ENCODE assay signal across 14 cellular contexts in genomic region chr2:38394903-38395341, GRCh38. TPM values are rescaled to one million over a fixed set of nuclear protein-coding genes. Genes with fewer than 3 reads are reported as not detected.
DNase-seq lines count a peak whose midpoint lies in the region; ATAC-seq, FAIRE-seq and TF ChIP-seq lines count a peak whose summit lies in the region.
"Had no signal": no experiment of that assay in that cellular context is flagged by ENCODE, and none has a peak within 500 bp of the region (broad histone marks: within the 10 kb centered on the region; RNA-seq: fewer than 3 reads in every experiment).

No MANE protein-coding gene starts in this region.

- DNase-seq in AG09309 (ENCODE audit: low read depth) (peak; percentile 45), HCEC 1CT (peak; percentile 31), RWPE2 (ENCODE audit: low spot score) (no peak), fibroblast of peridontal ligament (ENCODE audit: extremely low read depth) (peak; percentile 9), small intestine (no peak), NCI-H226 (no peak), GM13977 (ENCODE audit: low spot score) (no peak)
- no peak for DNase-seq in activated CD4-positive, alpha-beta memory T cell treated with anti-CD3 and anti-CD28 coated beads, Interleukin-2, amount 10 ng/mL, durations not matched to agents 7 days and 5 days
- DNase-seq: activated CD8-positive, alpha-beta memory T cell treated with anti-CD3 and anti-CD28 coated beads for 24 hours; gastrocnemius medialis; NCI-H2081; SIG-M5 had no signal

- H3K27me3 Mint-ChIP-seq in activated CD4-positive, alpha-beta memory T cell treated with anti-CD3 and anti-CD28 coated beads, Interleukin-2, amount 10 ng/mL, durations not matched to agents 7 days and 5 days: peaks cover 22% of the 10 kb centered on the region

- in situ Hi-C loops in GM13977 (cut with MboI; ENCODE audit: low pct_unique_long_range_greater_than_20kb, low sequenced_read_pairs, unreplicated experiment): no loop called here

- CTCF ChIA-PET in activated CD4-positive, alpha-beta memory T cell treated with anti-CD3 and anti-CD28 coated beads, Interleukin-2, amount 10 ng/mL, durations not matched to agents 7 days and 5 days (lab: Charles Lee): no interaction called here

- FAIRE-seq in small intestine (lab: Jason Lieb, UNC): no peak

- 26 to 62% (median 43%) methylated on average over 5 of the region's 5 CpGs for WGBS in small intestine, 3 donors

- TF ChIP-seq CTCF in AG09309 (IDR thresholded peaks at IDR 0.05; ENCODE audit: control insufficient read depth, insufficient read depth, low read depth, low read length, missing control alignments) (no peak), RWPE2 (IDR thresholded peaks at IDR 0.05; ENCODE audit: poor library complexity, severe bottlenecking) (no peak), GM13977 (IDR thresholded peaks at IDR 0.05; ENCODE audit: extremely low read depth, insufficient read depth, missing control alignments) (no peak)

- H3K4me3 ChIP-seq in AG09309 (ENCODE audit: control insufficient read depth, low read depth, low read length): no peak overlapping the region
- no peak overlapping the region for H3K4me3 ChIP-seq in RWPE2 (ENCODE audit: severe bottlenecking)
- H3K4me3 ChIP-seq in small intestine (ENCODE audit: low read depth in 1 of 2, low read length in 2 of 2): no peak overlapping the region
- H3K4me3 ChIP-seq: gastrocnemius medialis, right atrium auricular region had no signal

- POLR2A ChIA-PET in activated CD4-positive, alpha-beta memory T cell treated with anti-CD3 and anti-CD28 coated beads, Interleukin-2, amount 10 ng/mL, durations not matched to agents 7 days and 5 days (lab: Charles Lee): interaction anchor here (1.2 kb wide), 1 partner anchor 19 kb away, joined by 3 read pairs; no protein-coding TSS in a partner anchor

- peak; percentile 53 for ATAC-seq in RWPE2 (ENCODE audit: low read depth)
- ATAC-seq: gastrocnemius medialis had no signal

- H3K4me1 Mint-ChIP-seq in activated CD4-positive, alpha-beta memory T cell treated with anti-CD3 and anti-CD28 coated beads, Interleukin-2, amount 10 ng/mL, durations not matched to agents 7 days and 5 days: peaks cover 17% of the 10 kb centered on the region

- no peaks in the 10 kb centered on the region for H3K9me3 ChIP-seq in RWPE2 (ENCODE audit: severe bottlenecking)
- no peaks in the 10 kb centered on the region for H3K9me3 ChIP-seq in small intestine (ENCODE audit: control insufficient read depth, low read depth)
- H3K9me3 ChIP-seq: gastrocnemius medialis had no signal

- no peaks in the 10 kb centered on the region for H3K27me3 ChIP-seq in RWPE2 (ENCODE audit: insufficient read depth, poor library complexity, severe bottlenecking)
- no peaks in the 10 kb centered on the region for H3K27me3 ChIP-seq in small intestine (ENCODE audit: control insufficient read depth in 2 of 2, insufficient read depth in 2 of 2, low read length in 2 of 2)
- H3K27me3 ChIP-seq: gastrocnemius medialis, right atrium auricular region had no signal

- H3K27ac ChIP-seq in RWPE2 (ENCODE audit: poor library complexity, severe bottlenecking) (peak overlapping the region; percentile 68), small intestine (ENCODE audit: low read depth in 1 of 2, low read length in 1 of 2) (no peak overlapping the region)
- H3K27ac ChIP-seq: gastrocnemius medialis, right atrium auricular region had no signal

- peaks cover 3% of the 10 kb centered on the region for H3K9me3 Mint-ChIP-seq in activated CD4-positive, alpha-beta memory T cell treated with anti-CD3 and anti-CD28 coated beads, Interleukin-2, amount 10 ng/mL, durations not matched to agents 7 days and 5 days
- H3K9me3 Mint-ChIP-seq: central memory CD8-positive, alpha-beta T cell had no signal

- no peaks in the 10 kb centered on the region for H3K36me3 ChIP-seq in RWPE2 (ENCODE audit: low read depth)
- no peaks in the 10 kb centered on the region for H3K36me3 ChIP-seq in small intestine (ENCODE audit: control insufficient read depth in 2 of 2, insufficient read depth in 2 of 2, low read length in 2 of 2)
- H3K36me3 ChIP-seq: gastrocnemius medialis, right atrium auricular region had no signal

- H3K4me1 ChIP-seq in RWPE2 (ENCODE audit: insufficient read depth, poor library complexity, severe bottlenecking) (peaks cover 27% of the 10 kb centered on the region), small intestine (ENCODE audit: control insufficient read depth in 2 of 2, insufficient read depth in 1 of 2, low read depth in 1 of 2, low read length in 1 of 2) (no peaks in the 10 kb centered on the region)
- H3K4me1 ChIP-seq: gastrocnemius medialis, right atrium auricular region had no signal

- no peak overlapping the region for H3K27ac Mint-ChIP-seq in activated CD4-positive, alpha-beta memory T cell treated with anti-CD3 and anti-CD28 coated beads, Interleukin-2, amount 10 ng/mL, durations not matched to agents 7 days and 5 days

- no peaks in the 10 kb centered on the region for H3K36me3 Mint-ChIP-seq in activated CD4-positive, alpha-beta memory T cell treated with anti-CD3 and anti-CD28 coated beads, Interleukin-2, amount 10 ng/mL, durations not matched to agents 7 days and 5 days (ENCODE audit: low read depth)

- no peak overlapping the region for H3K4me3 Mint-ChIP-seq in activated CD4-positive, alpha-beta memory T cell treated with anti-CD3 and anti-CD28 coated beads, Interleukin-2, amount 10 ng/mL, durations not matched to agents 7 days and 5 days
- H3K4me3 Mint-ChIP-seq: central memory CD8-positive, alpha-beta T cell had no signal

RNA-seq across cellular contexts. Expression of gene ATL2, which starts 17.8 kb away (rescaled TPM):
- 10 to 100 TPM; 26.2 to 39.8 (median 29.3) TPM for polyA plus RNA-seq in small intestine
- total RNA-seq in activated CD4-positive, alpha-beta memory T cell treated with anti-CD3 and anti-CD28 coated beads, Interleukin-2, amount 10 ng/mL, durations not matched to agents 7 days and 5 days: 10 to 100 TPM; 47.9 to 51.9 TPM

Comparison
In these comparisons a context has a peak if more than half of its experiments do, and no peak if none do; other contexts are left out.
1. DNase-seq: peak in AG09309 (single experiment), HCEC 1CT (single experiment) and fibroblast of peridontal ligament (single experiment); none in RWPE2 (single experiment), small intestine (single experiment), NCI-H226 (single experiment), activated CD4-positive, alpha-beta memory T cell treated with anti-CD3 and anti-CD28 coated beads, Interleukin-2, amount 10 ng/mL, durations not matched to agents 7 days and 5 days (single experiment) and GM13977 (single experiment).